Comparison of ENCODE assay signal across 21 cellular contexts in the genomic region with DNA sequence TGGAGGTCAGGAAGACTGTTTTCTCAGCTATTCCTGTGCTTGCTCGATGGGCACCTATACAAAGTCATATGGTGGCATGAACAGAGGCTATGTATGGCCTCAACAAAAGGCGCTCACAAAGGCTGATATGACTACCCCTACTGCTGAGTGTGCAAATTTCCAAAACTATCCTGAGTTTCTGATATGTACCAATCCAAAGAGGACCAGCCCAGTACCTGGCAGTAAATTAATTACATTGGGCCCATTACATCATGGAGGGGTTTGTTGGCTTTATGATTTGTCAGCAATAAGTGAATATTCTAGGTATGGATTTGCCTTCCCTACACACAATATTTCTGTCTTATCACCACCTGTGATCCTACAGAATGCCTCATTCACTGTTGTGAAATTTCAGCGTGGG. TPM values are rescaled to one million over a fixed set of nuclear protein-coding genes. Genes with fewer than 3 reads are reported as not detected.
DNase-seq lines count a peak whose midpoint lies in the region; ATAC-seq, FAIRE-seq and TF ChIP-seq lines count a peak whose summit lies in the region.
"Had no signal": no experiment of that assay in that cellular context is flagged by ENCODE, and none has a peak within 500 bp of the region (broad histone marks: within the 10 kb centered on the region; RNA-seq: fewer than 3 reads in every experiment).

No MANE protein-coding gene starts in this region.

- BruUV-seq in IMR-90 (replicated peaks; lab: Mats Ljungman, UMichigan): no TSS peak
- no TSS peak for BruUV-seq in K562 (replicated peaks; lab: Mats Ljungman, UMichigan)

- H3K79me1 ChIP-seq in IMR-90 (ENCODE audit: low read depth in 1 of 2, low read length in 2 of 2): no peaks in the 10 kb centered on the region

- no peak overlapping the region for H3K18ac ChIP-seq in IMR-90 (ENCODE audit: low read depth, low read length)

- no peak overlapping the region for H2BK5ac ChIP-seq in IMR-90 (ENCODE audit: low read depth, low read length, poor library complexity, severe bottlenecking)

- in situ Hi-C loops in IMR-90 (cut with MboI; ENCODE audit: low sequenced_read_pairs) (no loop called here), K562 (cut with MboI) (no loop called here)

- no peaks in the 10 kb centered on the region; the same call in 1 of the 2 replicates for H3K27me3 ChIP-seq in IMR-90 (ENCODE audit: control insufficient read depth, insufficient read depth, low read length)
- H3K27me3 ChIP-seq in K562 (ENCODE audit: control insufficient read depth in 2 of 2, insufficient read depth in 2 of 2, low read length in 2 of 2): no peaks in the 10 kb centered on the region

- no peak overlapping the region for H3K23ac ChIP-seq in IMR-90 (ENCODE audit: low read depth, low read length)

- H3K36me3 Mint-ChIP-seq in activated T-cell treated with anti-CD3 and anti-CD28 coated beads, Interleukin-2, amount 50 U/mL, for 72 hours (ENCODE audit: insufficient read depth in 2 of 2): peaks cover 2 to 7% of the 10 kb centered on the region in 2 donors

- H3K56ac ChIP-seq in IMR-90 (ENCODE audit: extremely low read depth, insufficient read depth, low read length): no peak overlapping the region

- H3K4me3 ChIP-seq in A549: no peak overlapping the region
- H3K4me3 ChIP-seq in IMR-90 (ENCODE audit: insufficient read depth, low read depth, low read length): no peak overlapping the region
- H3K4me3 ChIP-seq in K562: no peak overlapping the region
- H3K4me3 ChIP-seq: BLaER1 treated with 17β-estradiol and CSF1 and Interleukin-3, amounts not matched to agents 10 nM and 100 nM had no signal

- DNase-seq in A549 (ENCODE audit: low read depth in 1 of 2, low spot score in 1 of 2) (no peak), IMR-90 (no peak), K562 (ENCODE audit: extremely low read depth in 1 of 4, low spot score in 3 of 4) (no peak), NCI-H526 treated with DMSO at 0.1 percent for 48 hours (lab: John Stamatoyannopoulos, UW) (no peak)
- DNase-seq in activated T-cell treated with anti-CD3 and anti-CD28 coated beads, Interleukin-2, amount 50 U/mL, for 72 hours: no peak
- DNase-seq: 8988T; AML-193; Caco-2; Calu3; CD4-positive, alpha-beta T cell; CD8-positive, alpha-beta T cell; DMS79 treated with DMSO at 0.1 percent for 48 hours; GF-D8 had no signal

- FAIRE-seq in A549 (lab: Jason Lieb, UNC) (no peak), K562 (lab: Jason Lieb, UNC) (no peak)
- FAIRE-seq: A204.1, D721Med, G401.6, GM12891, GM18507 had no signal

- no peak overlapping the region for H2AK9ac ChIP-seq in IMR-90 (replicated peaks; ENCODE audit: low read depth, low read length, poor library complexity)

- no peak for TF ChIP-seq POLR2A in A549 (IDR thresholded peaks at IDR 0.05; ENCODE audit: low read length)
- TF ChIP-seq POLR2A in IMR-90 (IDR thresholded peaks at IDR 0.05; ENCODE audit: low read depth, low read length): no peak
- no peak for TF ChIP-seq POLR2A in K562 (conservative IDR thresholded peaks at IDR 0.05)

- no peak overlapping the region for H3K4me3 Mint-ChIP-seq in activated T-cell treated with anti-CD3 and anti-CD28 coated beads, Interleukin-2, amount 50 U/mL, for 72 hours
- H3K4me3 Mint-ChIP-seq: B cell; CD4-positive, alpha-beta T cell; CD8-positive, alpha-beta T cell had no signal

- H3K4ac ChIP-seq in IMR-90 (ENCODE audit: low read depth, low read length): no peak overlapping the region

- no peak overlapping the region for H4K91ac ChIP-seq in IMR-90 (ENCODE audit: insufficient read depth, low read depth, low read length)

- H2BK20ac ChIP-seq in IMR-90 (ENCODE audit: low read depth, low read length): no peak overlapping the region

- POLR2A ChIA-PET in A549 (lab: Yijun Ruan, JAX): no interaction called here
- POLR2A ChIA-PET in IMR-90 (lab: Charles Lee; ENCODE audit: unreplicated experiment): no interaction called here
- POLR2A ChIA-PET in K562 (lab: Yijun Ruan, JAX): no interaction called here

- H3K9me1 ChIP-seq in IMR-90 (ENCODE audit: insufficient read depth, low read length) (0 out of 2 replicates have a peak, but pooled peaks cover 3% of the 10 kb centered on the region), K562 (ENCODE audit: control insufficient read depth, insufficient read depth, low read length) (no peaks in the 10 kb centered on the region)

- H3K27ac ChIP-seq in A549 (no peak overlapping the region), IMR-90 (ENCODE audit: insufficient read depth, low read length) (no peak overlapping the region), K562 (ENCODE audit: extremely low read depth, low read depth, low read length) (no peak overlapping the region)
- H3K27ac ChIP-seq: BLaER1 treated with 17β-estradiol and CSF1 and Interleukin-3, amounts not matched to agents 10 nM and 100 nM; C4-2B had no signal

- H3K36me3 ChIP-seq in IMR-90 (ENCODE audit: control insufficient read depth, insufficient read depth, low read length) (peaks cover 11% of the 10 kb centered on the region), K562 (ENCODE audit: control insufficient read depth, insufficient read depth, low read length) (no peaks in the 10 kb centered on the region)

- intact Hi-C loops in IMR-90 (cut with micrococcal nuclease): no loop called here
- intact Hi-C loops in K562 (cut with micrococcal nuclease): no loop called here

- no peak overlapping the region for H3K4me2 ChIP-seq in A549
- no peak overlapping the region for H3K4me2 ChIP-seq in IMR-90 (ENCODE audit: low read depth, low read length)
- no peak overlapping the region for H3K4me2 ChIP-seq in K562 (ENCODE audit: insufficient read depth, low read length)
- H3K4me2 ChIP-seq: BLaER1 treated with 17β-estradiol and CSF1 and Interleukin-3, amounts not matched to agents 10 nM and 100 nM had no signal

- no peaks in the 10 kb centered on the region for H3K4me1 Mint-ChIP-seq in activated T-cell treated with anti-CD3 and anti-CD28 coated beads, Interleukin-2, amount 50 U/mL, for 72 hours (ENCODE audit: low read depth)
- H3K4me1 Mint-ChIP-seq: B cell had no signal

- no peaks in the 10 kb centered on the region for H3K9me3 ChIP-seq in A549
- no peaks in the 10 kb centered on the region for H3K9me3 ChIP-seq in IMR-90 (ENCODE audit: control insufficient read depth, insufficient read depth, low read length)
- no peaks in the 10 kb centered on the region for H3K9me3 ChIP-seq in K562 (replicated peaks; ENCODE audit: control insufficient read depth, insufficient read depth, low read depth, low read length)
- H3K9me3 ChIP-seq: Caco-2 had no signal

- peaks cover 0 to 2% of the 10 kb centered on the region in 2 donors for H3K9me3 Mint-ChIP-seq in activated T-cell treated with anti-CD3 and anti-CD28 coated beads, Interleukin-2, amount 50 U/mL, for 72 hours
- H3K9me3 Mint-ChIP-seq: CD4-positive, alpha-beta T cell; CD8-positive, alpha-beta T cell had no signal

- TF ChIP-seq RAD21 in A549 (conservative IDR thresholded peaks at IDR 0.05 in 1 of 2, IDR thresholded peaks at IDR 0.05 in 1 of 2) (no peak), IMR-90 (IDR thresholded peaks at IDR 0.05; ENCODE audit: low read length) (no peak), K562 (CRISPR knock-in tag; conservative IDR thresholded peaks at IDR 0.05 in 1 of 2, IDR thresholded peaks at IDR 0.05 in 1 of 2) (no peak)

- CTCF ChIA-PET in A549 (lab: Yijun Ruan, JAX) (no interaction called here), IMR-90 (lab: Yijun Ruan, JAX) (no interaction called here), K562 (lab: Yijun Ruan, JAX; ENCODE audit: low intra/inter-chr PET ratio) (no interaction called here)

- H4K20me1 ChIP-seq in IMR-90 (ENCODE audit: insufficient read depth, low read length): peaks cover 28% of the 10 kb centered on the region; the same call in 1 of the 2 replicates
- H4K20me1 ChIP-seq in K562 (replicated peaks; ENCODE audit: control insufficient read depth, insufficient read depth, low read length): no peaks in the 10 kb centered on the region

- WGBS in A549 (ENCODE audit: missing lambda C conversion rate): 28% methylated on average over 3 of the region's 3 CpGs
- no CpG with 5 or more reads among the region's 3 CpGs for WGBS in IMR-90 (ENCODE audit: extremely low coverage in 2 of 2, insufficient read length in 1 of 2), 2 experiments
- 0% methylated on average over 3 of the region's 3 CpGs for WGBS in K562 (ENCODE audit: insufficient coverage, low coverage, missing lambda C conversion rate)

- H2BK120ac ChIP-seq in IMR-90 (ENCODE audit: low read depth, low read length): no peak overlapping the region

- no peak overlapping the region for H2BK15ac ChIP-seq in IMR-90 (ENCODE audit: low read depth, low read length)

- H2AFZ ChIP-seq in IMR-90 (replicated peaks; ENCODE audit: low read length, poor library complexity): no peak overlapping the region
- no peak overlapping the region for H2AFZ ChIP-seq in K562 (ENCODE audit: low read depth, low read length)

- no peak overlapping the region for H3K14ac ChIP-seq in IMR-90 (replicated peaks; ENCODE audit: low read depth, low read length)

- H3K9ac ChIP-seq in IMR-90 (ENCODE audit: low read depth, low read length): no peak overlapping the region
- no peak overlapping the region for H3K9ac ChIP-seq in K562 (ENCODE audit: insufficient read depth in 1 of 2, low read depth in 2 of 2, low read length in 2 of 2)
- H3K9ac ChIP-seq: BLaER1 treated with 17β-estradiol and CSF1 and Interleukin-3, amounts not matched to agents 10 nM and 100 nM had no signal

- no peaks in the 10 kb centered on the region for H3K79me2 ChIP-seq in K562 (ENCODE audit: control insufficient read depth, insufficient read depth, low read length)

- dilution Hi-C loops in IMR-90 (cut with HindIII; ENCODE audit: low sequenced_read_pairs, unreplicated experiment): no loop called here

- H4K5ac ChIP-seq in IMR-90 (ENCODE audit: low read depth, low read length): no peak overlapping the region

- H3K27me3 Mint-ChIP-seq in activated T-cell treated with anti-CD3 and anti-CD28 coated beads, Interleukin-2, amount 50 U/mL, for 72 hours (ENCODE audit: low read depth): peaks cover 7% of the 10 kb centered on the region
- H3K27me3 Mint-ChIP-seq: B cell; CD4-positive, alpha-beta T cell had no signal

- H3K27ac Mint-ChIP-seq in activated T-cell treated with anti-CD3 and anti-CD28 coated beads, Interleukin-2, amount 50 U/mL, for 72 hours: no peak overlapping the region
- H3K27ac Mint-ChIP-seq: B cell; CD4-positive, alpha-beta T cell; CD8-positive, alpha-beta T cell had no signal

- H4K8ac ChIP-seq in IMR-90 (ENCODE audit: low read depth in 2 of 2, low read length in 2 of 2): no peak overlapping the region

- H3K4me1 ChIP-seq in A549 (no peaks in the 10 kb centered on the region), IMR-90 (ENCODE audit: control insufficient read depth, insufficient read depth, low read length) (no peaks in the 10 kb centered on the region), K562 (replicated peaks in 1 of 2; ENCODE audit: control insufficient read depth in 2 of 2, insufficient read depth in 2 of 2, low read length in 2 of 2) (no peaks in the 10 kb centered on the region)
- H3K4me1 ChIP-seq: BLaER1 treated with 17β-estradiol and CSF1 and Interleukin-3, amounts not matched to agents 10 nM and 100 nM; Caco-2 had no signal

- TF ChIP-seq EP300 in A549 (IDR thresholded peaks at IDR 0.05) (no peak), K562 (IDR thresholded peaks at IDR 0.05; ENCODE audit: low read length) (no peak)

- ATAC-seq in A549: no peak
- ATAC-seq in IMR-90 (ENCODE audit: low read depth): no peak
- ATAC-seq in K562: no peak
- ATAC-seq in activated T-cell treated with anti-CD3 and anti-CD28 coated beads, Interleukin-2, amount 50 U/mL, for 72 hours (replicated peaks in 1 of 2): no peak
- ATAC-seq: CD8-positive, alpha-beta T cell had no signal

- H2AK5ac ChIP-seq in IMR-90 (ENCODE audit: low read depth, low read length): no peak overlapping the region

- no peak for TF ChIP-seq CTCF in A549 (IDR thresholded peaks at IDR 0.05)
- TF ChIP-seq CTCF in IMR-90 (conservative IDR thresholded peaks at IDR 0.05; ENCODE audit: low read depth, low read length): no peak
- TF ChIP-seq CTCF in K562 (IDR thresholded peaks at IDR 0.05 in 2 of 3, conservative IDR thresholded peaks at IDR 0.05 in 1 of 3; ENCODE audit: insufficient read depth in 2 of 3, low read depth in 1 of 3, low read length in 3 of 3): no peak

RNA-seq across cellular contexts. Expression of a gene that starts 12.3 kb away (rescaled TPM):
- polyA plus RNA-seq in A549 (2011; rRNA removed) (85.7 and 102 TPM in 2 replicates), A549 (2017; fragmentation: RNase III; extraction: RNeasy Plus Mini Kit Qiagen cat#74134 plus additional on column Dnase treatment) (62.2 to 84.1 TPM (median 79.5 TPM) in 3 replicates), IMR-90 (2012; rRNA removed) (502 and 552 TPM in 2 replicates), K562 (2011; rRNA removed) (5.7 and 8.0 TPM in 2 replicates), K562 (2014; fragmentation: Illumina TruSeq; extraction: Trizol) (34.0 and 41.2 TPM in 2 replicates), K562 (2014; fragmentation: Nextera tagmentation; extraction: Ambion mirVana) (1 to 10 TPM; 6.6 to 7.1 TPM), K562 (2014; rRNA removed) (14.9 and 16.5 TPM in 2 replicates)
- 38.4 and 49.6 TPM in 2 replicates for polyA plus RNA-seq in A549 (2012; cell fraction: cytosol; rRNA removed)
- polyA plus RNA-seq in A549 (2012; cell fraction: nucleus; rRNA removed): 90.1 and 106 TPM in 2 replicates
- 99.2 and 105 TPM in 2 replicates for polyA minus RNA-seq in A549 (2011; rRNA and poly(A)+ RNA removed)
- total RNA-seq in IMR-90 (2012; rRNA removed) (415 and 484 TPM in 2 replicates), K562 (2014; rRNA removed) (15.8 and 20.7 TPM in 2 replicates), K562 (2014; rRNA removed; fragmentation: Illumina TruSeq; extraction: Trizol) (12.7 and 15.6 TPM in 2 replicates), K562 (2015; rRNA removed; fragmentation: Illumina TruSeq; extraction: Trizol) (12.7 and 13.7 TPM in 2 replicates), K562 (2021) (30.3 and 31.3 TPM in 2 replicates)
- polyA plus RNA-seq in IMR-90 (2012; cell fraction: cytosol; rRNA removed): 394 and 612 TPM in 2 replicates
- 314 and 443 TPM in 2 replicates for polyA plus RNA-seq in IMR-90 (2012; cell fraction: nucleus; rRNA removed; ENCODE audit: low replicate concordance)
- 8.9 and 12.8 TPM in 2 replicates for total RNA-seq in K562 (2011; cell fraction: chromatin; rRNA removed; ENCODE audit: low replicate concordance)
- 6.6 and 7.2 TPM in 2 replicates for total RNA-seq in K562 (2011; cell fraction: nucleolus; rRNA removed)
- 10.3 and 19.5 TPM in 2 replicates for total RNA-seq in K562 (2011; cell fraction: nucleoplasm; rRNA removed)
- 6.2 and 10.6 TPM in 2 replicates for polyA plus RNA-seq in K562 (2011; cell fraction: cytosol; rRNA removed)
- polyA plus RNA-seq in K562 (2011; cell fraction: nucleus; rRNA removed): 7.4 and 10.4 TPM in 2 replicates
- polyA plus RNA-seq in K562 (2012): 24.1 and 30.9 TPM in 2 replicates
- polyA minus RNA-seq in K562 (2011; rRNA and poly(A)+ RNA removed): 5.7 and 7.6 TPM in 2 replicates
- 6.5 and 11.4 TPM in 2 replicates for polyA minus RNA-seq in K562 (2011; cell fraction: cytosol; rRNA and poly(A)+ RNA removed)
- polyA minus RNA-seq in K562 (2011; cell fraction: nucleus; rRNA and poly(A)+ RNA removed): 1.2 and 1.6 TPM in 2 replicates
- 10 to 100 TPM; 34.8 to 48.9 TPM for total RNA-seq in activated T-cell treated with anti-CD3 and anti-CD28 coated beads, Interleukin-2, amount 50 U/mL, for 72 hours
